In genomic region chr5:14781106-14781505, GRCh38 we compare ENCODE assay signal across 1 cellular context.
TF ChIP-seq lines count a peak whose summit lies in the region.

No MANE protein-coding gene starts in this region.

TF ChIP-seq in K562, 482 proteins besides CTCF, POLR2A, EP300 and RAD21 (continued from another document):
- no peak for TF ChIP-seq USF1 (CRISPR knock-in tag; IDR thresholded peaks at IDR 0.05)
- TF ChIP-seq MEF2A (IDR thresholded peaks at IDR 0.05; ENCODE audit: control insufficient read depth, low read depth, low read length): no peak
- no peak for TF ChIP-seq ZZZ3 (IDR thresholded peaks at IDR 0.05)
- TF ChIP-seq, protein P1, sequence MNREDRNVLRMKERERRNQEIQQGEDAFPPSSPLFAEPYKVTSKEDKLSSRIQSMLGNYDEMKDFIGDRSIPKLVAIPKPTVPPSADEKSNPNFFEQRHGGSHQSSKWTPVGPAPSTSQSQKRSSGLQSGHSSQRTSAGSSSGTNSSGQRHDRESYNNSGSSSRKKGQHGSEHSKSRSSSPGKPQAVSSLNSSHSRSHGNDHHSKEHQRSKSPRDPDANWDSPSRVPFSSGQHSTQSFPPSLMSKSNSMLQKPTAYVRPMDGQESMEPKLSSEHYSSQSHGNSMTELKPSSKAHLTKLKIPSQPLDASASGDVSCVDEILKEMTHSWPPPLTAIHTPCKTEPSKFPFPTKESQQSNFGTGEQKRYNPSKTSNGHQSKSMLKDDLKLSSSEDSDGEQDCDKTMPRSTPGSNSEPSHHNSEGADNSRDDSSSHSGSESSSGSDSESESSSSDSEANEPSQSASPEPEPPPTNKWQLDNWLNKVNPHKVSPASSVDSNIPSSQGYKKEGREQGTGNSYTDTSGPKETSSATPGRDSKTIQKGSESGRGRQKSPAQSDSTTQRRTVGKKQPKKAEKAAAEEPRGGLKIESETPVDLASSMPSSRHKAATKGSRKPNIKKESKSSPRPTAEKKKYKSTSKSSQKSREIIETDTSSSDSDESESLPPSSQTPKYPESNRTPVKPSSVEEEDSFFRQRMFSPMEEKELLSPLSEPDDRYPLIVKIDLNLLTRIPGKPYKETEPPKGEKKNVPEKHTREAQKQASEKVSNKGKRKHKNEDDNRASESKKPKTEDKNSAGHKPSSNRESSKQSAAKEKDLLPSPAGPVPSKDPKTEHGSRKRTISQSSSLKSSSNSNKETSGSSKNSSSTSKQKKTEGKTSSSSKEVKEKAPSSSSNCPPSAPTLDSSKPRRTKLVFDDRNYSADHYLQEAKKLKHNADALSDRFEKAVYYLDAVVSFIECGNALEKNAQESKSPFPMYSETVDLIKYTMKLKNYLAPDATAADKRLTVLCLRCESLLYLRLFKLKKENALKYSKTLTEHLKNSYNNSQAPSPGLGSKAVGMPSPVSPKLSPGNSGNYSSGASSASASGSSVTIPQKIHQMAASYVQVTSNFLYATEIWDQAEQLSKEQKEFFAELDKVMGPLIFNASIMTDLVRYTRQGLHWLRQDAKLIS (CRISPR knock-in tag; IDR thresholded peaks at IDR 0.05): no peak
- peak; percentile 45 for TF ChIP-seq EGR1 (conservative IDR thresholded peaks at IDR 0.05)
